9 cellular contexts compared by ENCODE assay signal in the genomic region with DNA sequence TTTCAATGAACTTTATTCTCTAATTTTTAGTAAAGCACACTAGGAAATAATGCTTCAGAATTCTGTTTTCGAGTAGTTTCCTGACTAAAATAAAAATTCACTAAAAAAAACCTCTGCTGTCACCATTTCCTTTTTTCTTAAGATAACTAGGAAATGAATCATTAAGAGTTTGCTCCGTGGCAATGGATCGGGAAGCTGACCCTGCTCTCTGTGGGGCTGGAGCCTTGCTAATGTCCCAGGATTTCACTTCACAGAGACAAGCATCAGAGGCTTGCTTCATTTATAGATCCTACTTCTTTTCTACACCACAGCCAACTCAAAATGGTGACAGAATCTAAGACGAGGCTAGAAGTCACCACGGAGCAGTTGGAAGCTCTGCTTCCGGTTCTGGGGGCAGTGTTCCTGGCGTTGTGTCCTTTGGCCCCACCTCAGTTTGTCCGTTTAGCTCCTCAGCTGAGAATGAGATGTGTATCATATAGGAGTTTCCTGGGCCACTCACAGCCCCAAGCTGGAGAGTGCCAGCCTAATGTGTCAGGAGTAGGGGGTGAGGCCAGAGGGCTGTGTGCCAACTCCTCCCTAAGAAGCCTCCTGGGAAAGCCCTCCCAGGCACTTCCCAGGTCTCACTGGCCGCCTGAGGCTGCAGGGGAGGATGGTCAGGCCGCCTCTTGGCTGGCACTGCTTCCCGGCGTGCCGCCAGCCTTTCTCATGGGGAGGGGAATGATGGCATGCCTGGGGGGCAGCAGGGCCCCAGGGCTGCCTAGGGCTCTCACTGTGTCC. TPM values are rescaled to one million over a fixed set of nuclear protein-coding genes. Genes with fewer than 3 reads are reported as not detected.
A peak's percentile ranks its signal among the peaks of the same experiment; 100 is the strongest.
DNase-seq lines count a peak whose midpoint lies in the region; ATAC-seq and TF ChIP-seq lines count a peak whose summit lies in the region.
"Had no signal": no experiment of that assay in that cellular context is flagged by ENCODE, and none has a peak within 500 bp of the region (broad histone marks: within the 10 kb centered on the region; RNA-seq: fewer than 3 reads in every experiment).

No MANE protein-coding gene starts in this region.

- no peak overlapping the region for H3K4me3 Mint-ChIP-seq in naive B cell
- H3K4me3 Mint-ChIP-seq in endodermal cell: no peak overlapping the region

- no peak overlapping the region for H3K9ac ChIP-seq in endodermal cell (ENCODE audit: extremely low read depth, low read length, poor library complexity, severe bottlenecking)

- H3K36me3 Mint-ChIP-seq in naive B cell (peaks cover 7% of the 10 kb centered on the region in 2 donors), endodermal cell (ENCODE audit: low read depth) (peaks cover 10% of the 10 kb centered on the region)

- H3K36me3 ChIP-seq in BE2C (peaks cover 8% of the 10 kb centered on the region), endodermal cell (ENCODE audit: control insufficient read depth, insufficient read depth, low read length) (peaks cover 10% of the 10 kb centered on the region)

- H3K4me1 ChIP-seq in BE2C: peaks cover 12% of the 10 kb centered on the region
- no peaks in the 10 kb centered on the region for H3K4me1 ChIP-seq in endodermal cell (ENCODE audit: control insufficient read depth, insufficient read depth, low read length)

- H3K27ac ChIP-seq in dorsolateral prefrontal cortex (peak overlapping the region in 49 of 59 donors; percentile 2 to 80 (median 60)), endodermal cell (ENCODE audit: low read depth, low read length) (no peak overlapping the region)

- ATAC-seq in naive B cell (ENCODE audit: low read depth in 2 of 2) (no peak), GM21737 (IDR thresholded peaks at IDR 0.05; ENCODE audit: unreplicated experiment) (no peak)

- H3K27ac Mint-ChIP-seq in naive B cell: peak overlapping the region in 5 of 6 donors; percentile 34 to 67 (median 54)
- no peak overlapping the region for H3K27ac Mint-ChIP-seq in endodermal cell

- TF ChIP-seq CTCF in BE2C (IDR thresholded peaks at IDR 0.05; ENCODE audit: low read depth, low read length) (no peak), dorsolateral prefrontal cortex (IDR thresholded peaks at IDR 0.05 in 54 of 56, conservative IDR thresholded peaks at IDR 0.05 in 2 of 56; ENCODE audit: low read depth in 1 of 56, partially characterized antibody in 56 of 56) (no peak), endodermal cell (conservative IDR thresholded peaks at IDR 0.05) (no peak)

- H3K4me1 Mint-ChIP-seq in naive B cell: peaks cover 55 to 83% (median 75%) of the 10 kb centered on the region in 3 donors
- H3K4me1 Mint-ChIP-seq in endodermal cell: peaks cover 29% of the 10 kb centered on the region

- H3K4me3 ChIP-seq in BE2C (ENCODE audit: low read depth, low read length): 0 out of 2 replicates have a peak overlapping the region, but pooled peaks have one; percentile 14
- H3K4me3 ChIP-seq in dorsolateral prefrontal cortex: peak overlapping the region in 8 of 59 donors; percentile 1 to 21 (median 8)
- no peak overlapping the region for H3K4me3 ChIP-seq in endodermal cell (ENCODE audit: low read length)

- H3K9me3 Mint-ChIP-seq in naive B cell (no peaks in the 10 kb centered on the region), endodermal cell (no peaks in the 10 kb centered on the region)

- DNase-seq in BE2C: peak; percentile 68
- DNase-seq in NCI-H1105 (lab: John Stamatoyannopoulos, UW): peak; percentile 61
- no peak for DNase-seq in dorsolateral prefrontal cortex
- DNase-seq in naive B cell: no peak
- no peak for DNase-seq in endodermal cell
- DNase-seq in stimulated activated CD4-positive, alpha-beta T cell treated with anti-CD3 and anti-CD28 coated beads, Interleukin-12 subunit alpha, Interleukin-12 subunit beta, amount 100 ng/mL, for 4 hours: no peak
- DNase-seq in RPMI8226: no peak
- DNase-seq: retina had no signal

- intact Hi-C loops in dorsolateral prefrontal cortex (cut with DNase I): no loop called here

- no peaks in the 10 kb centered on the region for H3K27me3 Mint-ChIP-seq in naive B cell
- no peaks in the 10 kb centered on the region for H3K27me3 Mint-ChIP-seq in endodermal cell (ENCODE audit: insufficient read depth)

- H3K27me3 ChIP-seq in BE2C: no peaks in the 10 kb centered on the region
- no peaks in the 10 kb centered on the region for H3K27me3 ChIP-seq in dorsolateral prefrontal cortex
- no peaks in the 10 kb centered on the region for H3K27me3 ChIP-seq in endodermal cell (ENCODE audit: control insufficient read depth, insufficient read depth, low read length, poor library complexity, severe bottlenecking)

- WGBS in endodermal cell (ENCODE audit: insufficient coverage in 1 of 2, insufficient read length in 1 of 2), 2 experiments: 90 to 93% methylated on average over 11 to 13 of the region's 13 CpGs

- no peaks in the 10 kb centered on the region for H3K9me3 ChIP-seq in BE2C
- no peaks in the 10 kb centered on the region for H3K9me3 ChIP-seq in endodermal cell (ENCODE audit: control insufficient read depth, low read length)

RNA-seq across cellular contexts. Expression of gene TENT4A, which starts 19.6 kb away (rescaled TPM):
- 39.4 TPM for polyA plus RNA-seq in BE2C (2012; ENCODE audit: insufficient read depth, insufficient read length, low read depth)
- total RNA-seq in dorsolateral prefrontal cortex (10 to 100 TPM; 22.3 to 43.3 (median 32.9) TPM), endodermal cell (10 to 100 TPM; 25.5 to 32.7 TPM)
- 1 to 10 TPM in 3 of 6 donors, under 1 TPM in 3; 0.04 to 2.0 (median 0.96) TPM for polyA plus RNA-seq in naive B cell (ENCODE audit: low read depth in 6 of 6)
- polyA plus RNA-seq in endodermal cell (2013, experiment 1 of 2): 28.5 TPM
- 31.3 TPM for polyA plus RNA-seq in endodermal cell (2013, experiment 2 of 2)

Comparison
In these comparisons a context has a peak if more than half of its experiments do, and no peak if none do; other contexts are left out.
1. DNase-seq: peak in BE2C (single experiment) and NCI-H1105 (single experiment); none in dorsolateral prefrontal cortex (0 of 10), naive B cell (single experiment), endodermal cell (single experiment), stimulated activated CD4-positive, alpha-beta T cell treated with anti-CD3 and anti-CD28 coated beads, Interleukin-12 subunit alpha, Interleukin-12 subunit beta, amount 100 ng/mL, for 4 hours (single experiment) and RPMI8226 (single experiment).